8 cellular contexts compared by ENCODE assay signal in the genomic region with DNA sequence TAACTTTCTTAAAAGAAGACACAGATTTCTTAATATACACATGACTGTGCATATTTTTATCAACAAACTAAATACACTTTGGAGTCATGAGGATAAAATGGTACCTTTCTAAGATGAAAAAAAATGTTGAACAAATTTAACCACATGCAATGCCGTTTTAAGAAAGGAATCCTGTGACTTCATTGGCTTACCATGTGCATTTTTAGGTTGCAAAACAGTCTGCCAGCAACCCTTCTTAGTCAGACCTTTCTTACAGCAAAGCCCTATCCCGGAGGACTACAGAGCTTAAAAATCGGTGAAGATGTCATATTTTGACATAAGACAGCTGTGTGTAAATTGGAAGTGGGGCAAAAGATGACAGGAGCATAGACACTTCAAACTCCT. TPM values are rescaled to one million over a fixed set of nuclear protein-coding genes. Genes with fewer than 3 reads are reported as not detected.
DNase-seq lines count a peak whose midpoint lies in the region; ATAC-seq and TF ChIP-seq lines count a peak whose summit lies in the region.

No MANE protein-coding gene starts in this region.

- H3K27ac Mint-ChIP-seq in Calu3 (ENCODE audit: unreplicated experiment), result no peak overlapping the region
- H3K27ac Mint-ChIP-seq in effector memory CD8-positive, alpha-beta T cell, result no peak overlapping the region

- TF ChIP-seq CTCF in Calu3 (IDR thresholded peaks at IDR 0.05; ENCODE audit: unreplicated experiment), result no peak

- H3K9me3 Mint-ChIP-seq in Calu3 (ENCODE audit: low read depth, unreplicated experiment), result no peaks in the 10 kb centered on the region
- peaks cover 0 to 2% of the 10 kb centered on the region in 2 donors for H3K9me3 Mint-ChIP-seq in effector memory CD8-positive, alpha-beta T cell

- no peak for ATAC-seq in GM21447 (IDR thresholded peaks at IDR 0.05; ENCODE audit: unreplicated experiment)
- no peak for ATAC-seq in effector memory CD8-positive, alpha-beta T cell (replicated peaks)

- intact Hi-C loops in Calu3 (cut with micrococcal nuclease; ENCODE audit: unreplicated experiment), result no loop called here

- CTCF ChIA-PET in Calu3 (lab: Charles Lee), result no interaction called here

- DNase-seq in GM04504 (ENCODE audit: low read depth), result peak; percentile 88
- peak; percentile 86 for DNase-seq in astrocyte of the hippocampus (ENCODE audit: low read depth, low spot score)
- DNase-seq in hepatic stellate cell (ENCODE audit: low spot score), result peak; percentile 63
- peak; percentile 23 for DNase-seq in smooth muscle cell of the brain vasculature (ENCODE audit: low read depth, low spot score)
- no peak for DNase-seq in Calu3
- DNase-seq in C1 segment of cervical spinal cord (lab: John Stamatoyannopoulos, UW), result no peak
- DNase-seq in effector memory CD8-positive, alpha-beta T cell, result no peak

- no peaks in the 10 kb centered on the region for H3K27me3 Mint-ChIP-seq in Calu3 (ENCODE audit: unreplicated experiment)
- H3K27me3 Mint-ChIP-seq in effector memory CD8-positive, alpha-beta T cell, result no peaks in the 10 kb centered on the region

- no peaks in the 10 kb centered on the region for H3K4me1 Mint-ChIP-seq in Calu3 (ENCODE audit: low read depth, unreplicated experiment)
- no peaks in the 10 kb centered on the region for H3K4me1 Mint-ChIP-seq in effector memory CD8-positive, alpha-beta T cell (ENCODE audit: low read depth in 2 of 2)

- no TSS peak for BruUV-seq in Calu3 (replicated peaks; lab: Mats Ljungman, UMichigan)

- H3K36me3 Mint-ChIP-seq in Calu3 (ENCODE audit: insufficient read depth, unreplicated experiment), result no peaks in the 10 kb centered on the region
- H3K36me3 Mint-ChIP-seq in effector memory CD8-positive, alpha-beta T cell (ENCODE audit: insufficient read depth), result no peaks in the 10 kb centered on the region

- H3K4me3 Mint-ChIP-seq in Calu3 (ENCODE audit: low read depth, unreplicated experiment), result no peak overlapping the region
- H3K4me3 Mint-ChIP-seq in effector memory CD8-positive, alpha-beta T cell, result no peak overlapping the region

RNA-seq across cellular contexts. Expression of gene GASK1B, which starts 51.6 kb away (rescaled TPM):
- 1.4 and 2.3 TPM in 2 replicates for total RNA-seq in Calu3 (2022)

Comparison
In these comparisons a context has a peak if more than half of its experiments do, and no peak if none do; other contexts are left out.
1. DNase-seq: peak in GM04504 (single experiment), astrocyte of the hippocampus (single experiment), hepatic stellate cell (single experiment) and smooth muscle cell of the brain vasculature (single experiment); none in Calu3 (single experiment), C1 segment of cervical spinal cord (0 of 14) and effector memory CD8-positive, alpha-beta T cell (0 of 3).